ENCODE assay signal across 9 cellular contexts in the genomic region with DNA sequence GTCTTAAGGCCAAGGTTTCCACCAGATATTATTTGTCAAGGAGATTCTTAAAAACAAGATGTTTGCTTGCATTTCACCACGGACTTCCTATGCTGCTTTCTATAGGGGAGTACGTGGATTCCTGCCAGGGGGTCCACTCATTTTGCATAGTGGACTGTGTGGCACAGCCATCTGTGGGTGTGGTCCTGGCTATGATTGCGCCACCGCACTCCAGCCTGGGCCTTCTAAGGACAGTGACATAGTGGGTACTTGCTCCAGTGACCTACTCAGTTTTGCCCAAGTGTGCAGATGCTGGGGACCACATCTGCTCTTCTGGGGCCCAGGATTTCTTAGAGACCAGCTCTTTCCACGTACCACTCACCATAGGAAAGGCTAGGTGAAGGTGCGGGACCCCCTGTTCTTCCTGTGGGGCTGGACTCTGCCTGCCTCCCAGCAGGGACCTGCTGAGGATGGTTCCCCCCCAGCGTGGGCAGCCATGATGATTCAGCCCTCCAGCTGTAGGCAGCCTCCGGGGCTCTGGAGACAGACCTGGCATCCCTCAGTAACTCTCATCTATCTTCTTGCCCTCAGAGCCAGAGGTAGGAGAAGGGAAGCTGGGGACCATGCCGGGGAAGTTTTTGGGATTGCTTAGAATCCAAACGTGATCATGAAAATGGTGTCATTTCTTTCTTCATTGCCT. TPM values are rescaled to one million over a fixed set of nuclear protein-coding genes. Genes with fewer than 3 reads are reported as not detected.
DNase-seq lines count a peak whose midpoint lies in the region; ATAC-seq and TF ChIP-seq lines count a peak whose summit lies in the region.
"Had no signal": no experiment of that assay in that cellular context is flagged by ENCODE, and none has a peak within 500 bp of the region (broad histone marks: within the 10 kb centered on the region; RNA-seq: fewer than 3 reads in every experiment).

No MANE protein-coding gene starts in this region.

- no peak for DNase-seq in activated CD4-positive, alpha-beta T cell treated with anti-CD3 and anti-CD28 coated beads, Interleukin-2, amount 10 ng/mL, durations not matched to agents 7 days and 5 days
- no peak for DNase-seq in activated CD4-positive, alpha-beta T cell treated with anti-CD3 and anti-CD28 coated beads for 4 hours
- DNase-seq in activated CD8-positive, alpha-beta T cell treated with anti-CD3 and anti-CD28 coated beads, Interleukin-2, amount 10 ng/mL, durations not matched to agents 7 days and 5 days: no peak
- peak; percentile 15 for DNase-seq in stimulated activated naive CD8-positive, alpha-beta T cell treated with anti-CD3 and anti-CD28 coated beads, Interleukin-15, Interleukin-2, amounts not matched to agents 100 U/mL and 50 U/mL, for 24 hours
- no peak for DNase-seq in SHP77 (lab: John Stamatoyannopoulos, UW)
- DNase-seq in A172 (ENCODE audit: low spot score): no peak
- DNase-seq in ovary: no peak

- H3K27me3 ChIP-seq in gastroesophageal sphincter (no peaks in the 10 kb centered on the region), ovary (no peaks in the 10 kb centered on the region)

- WGBS in gastroesophageal sphincter (ENCODE audit: low coverage in 1 of 2), 2 donors: 62 to 95% methylated on average over 4 to 5 of the region's 10 CpGs
- WGBS in ovary, 3 donors: 73 to 86% (median 82%) methylated on average over 10 of the region's 10 CpGs

- no peaks in the 10 kb centered on the region for H3K9me3 Mint-ChIP-seq in activated CD4-positive, alpha-beta T cell treated with anti-CD3 and anti-CD28 coated beads, Interleukin-2, amount 10 ng/mL, durations not matched to agents 7 days and 5 days
- no peaks in the 10 kb centered on the region for H3K9me3 Mint-ChIP-seq in activated CD8-positive, alpha-beta T cell treated with anti-CD3 and anti-CD28 coated beads, Interleukin-2, amount 10 ng/mL, durations not matched to agents 7 days and 5 days (ENCODE audit: insufficient read depth)

- CTCF ChIA-PET in activated CD4-positive, alpha-beta T cell treated with anti-CD3 and anti-CD28 coated beads, Interleukin-2, amount 10 ng/mL, durations not matched to agents 7 days and 5 days (lab: Charles Lee): interaction anchor here (0.9 to 2.7 kb wide), 3 partner anchors 20 to 87 kb away, joined by 4 to 11 read pairs (median 4); no protein-coding TSS in a partner anchor
- CTCF ChIA-PET in activated CD8-positive, alpha-beta T cell treated with anti-CD3 and anti-CD28 coated beads, Interleukin-2, amount 10 ng/mL, durations not matched to agents 7 days and 5 days (lab: Charles Lee): interaction anchor here (0.6 to 1.2 kb wide), 3 partner anchors 18 to 896 kb away, joined by 3 read pairs; no protein-coding TSS in a partner anchor

- POLR2A ChIA-PET in activated CD4-positive, alpha-beta T cell treated with anti-CD3 and anti-CD28 coated beads, Interleukin-2, amount 10 ng/mL, durations not matched to agents 7 days and 5 days (lab: Charles Lee): no interaction called here
- POLR2A ChIA-PET in activated CD8-positive, alpha-beta T cell treated with anti-CD3 and anti-CD28 coated beads, Interleukin-2, amount 10 ng/mL, durations not matched to agents 7 days and 5 days (lab: Charles Lee): interaction anchor here (1.1 to 1.4 kb wide), 2 partner anchors 14 to 92 kb away, joined by 3 read pairs; no protein-coding TSS in a partner anchor

- H3K4me1 ChIP-seq in gastroesophageal sphincter (peaks cover 0 to 76% (median 30%) of the 10 kb centered on the region in 3 donors), ovary (ENCODE audit: insufficient read depth) (peaks cover 10% of the 10 kb centered on the region)

- peak overlapping the region; percentile 19 for H3K27ac Mint-ChIP-seq in activated CD4-positive, alpha-beta T cell treated with anti-CD3 and anti-CD28 coated beads, Interleukin-2, amount 10 ng/mL, durations not matched to agents 7 days and 5 days
- peak overlapping the region; percentile 95 for H3K27ac Mint-ChIP-seq in activated CD8-positive, alpha-beta T cell treated with anti-CD3 and anti-CD28 coated beads, Interleukin-2, amount 10 ng/mL, durations not matched to agents 7 days and 5 days

- H3K27ac ChIP-seq in gastroesophageal sphincter: peak overlapping the region in 3 of 4 donors; percentile 91 to 95 (median 92)
- H3K27ac ChIP-seq in ovary: no peak overlapping the region
- H3K27ac ChIP-seq: parathyroid adenoma had no signal

- peaks cover 22% of the 10 kb centered on the region for H3K36me3 Mint-ChIP-seq in activated CD4-positive, alpha-beta T cell treated with anti-CD3 and anti-CD28 coated beads, Interleukin-2, amount 10 ng/mL, durations not matched to agents 7 days and 5 days (ENCODE audit: low read depth)
- H3K36me3 Mint-ChIP-seq in activated CD8-positive, alpha-beta T cell treated with anti-CD3 and anti-CD28 coated beads, Interleukin-2, amount 10 ng/mL, durations not matched to agents 7 days and 5 days (ENCODE audit: low read depth): peaks cover 27% of the 10 kb centered on the region

- no peaks in the 10 kb centered on the region for H3K27me3 Mint-ChIP-seq in activated CD4-positive, alpha-beta T cell treated with anti-CD3 and anti-CD28 coated beads, Interleukin-2, amount 10 ng/mL, durations not matched to agents 7 days and 5 days
- H3K27me3 Mint-ChIP-seq in activated CD8-positive, alpha-beta T cell treated with anti-CD3 and anti-CD28 coated beads, Interleukin-2, amount 10 ng/mL, durations not matched to agents 7 days and 5 days (ENCODE audit: low read depth): no peaks in the 10 kb centered on the region

- no peak for TF ChIP-seq CTCF in gastroesophageal sphincter (IDR thresholded peaks at IDR 0.05)
- no peak for TF ChIP-seq CTCF in ovary (IDR thresholded peaks at IDR 0.05)

- intact Hi-C loops in ovary (cut with DNase I): no loop called here

- no peak for ATAC-seq in activated CD8-positive, alpha-beta T cell treated with anti-CD3 and anti-CD28 coated beads, Interleukin-2, amount 10 ng/mL, durations not matched to agents 7 days and 5 days
- ATAC-seq in gastroesophageal sphincter: no peak
- no peak for ATAC-seq in stimulated activated naive CD8-positive, alpha-beta T cell treated with anti-CD3 and anti-CD28 coated beads, Interleukin-15, Interleukin-2, amounts not matched to agents 100 U/mL and 50 U/mL, for 24 hours

- no peaks in the 10 kb centered on the region for H3K36me3 ChIP-seq in gastroesophageal sphincter
- no peaks in the 10 kb centered on the region for H3K36me3 ChIP-seq in ovary

- no peak for TF ChIP-seq POLR2A in gastroesophageal sphincter (IDR thresholded peaks at IDR 0.05)
- no peak for TF ChIP-seq POLR2A in ovary (IDR thresholded peaks at IDR 0.05)

- H3K4me3 ChIP-seq in gastroesophageal sphincter (no peak overlapping the region), ovary (no peak overlapping the region)

- peaks cover 64% of the 10 kb centered on the region for H3K4me1 Mint-ChIP-seq in activated CD4-positive, alpha-beta T cell treated with anti-CD3 and anti-CD28 coated beads, Interleukin-2, amount 10 ng/mL, durations not matched to agents 7 days and 5 days
- H3K4me1 Mint-ChIP-seq in activated CD8-positive, alpha-beta T cell treated with anti-CD3 and anti-CD28 coated beads, Interleukin-2, amount 10 ng/mL, durations not matched to agents 7 days and 5 days (ENCODE audit: low read depth): peaks cover 65% of the 10 kb centered on the region

- TF ChIP-seq EP300 in gastroesophageal sphincter (IDR thresholded peaks at IDR 0.05) (no peak), ovary (IDR thresholded peaks at IDR 0.05) (no peak)

- no peaks in the 10 kb centered on the region for H3K9me3 ChIP-seq in gastroesophageal sphincter
- H3K9me3 ChIP-seq in ovary: no peaks in the 10 kb centered on the region

- peak overlapping the region; percentile 99 for H3K4me3 Mint-ChIP-seq in activated CD4-positive, alpha-beta T cell treated with anti-CD3 and anti-CD28 coated beads, Interleukin-2, amount 10 ng/mL, durations not matched to agents 7 days and 5 days
- H3K4me3 Mint-ChIP-seq in activated CD8-positive, alpha-beta T cell treated with anti-CD3 and anti-CD28 coated beads, Interleukin-2, amount 10 ng/mL, durations not matched to agents 7 days and 5 days: peak overlapping the region; percentile 99

RNA-seq across cellular contexts. Expression of a gene that starts 42.9 kb away (rescaled TPM):
- total RNA-seq in activated CD4-positive, alpha-beta T cell treated with anti-CD3 and anti-CD28 coated beads, Interleukin-2, amount 10 ng/mL, durations not matched to agents 7 days and 5 days: 100 to 1,000 TPM; 126 to 127 TPM
- total RNA-seq in activated CD8-positive, alpha-beta T cell treated with anti-CD3 and anti-CD28 coated beads, Interleukin-2, amount 10 ng/mL, durations not matched to agents 7 days and 5 days: 100 to 1,000 TPM; 153 to 154 TPM
- total RNA-seq in gastroesophageal sphincter: 100 to 1,000 TPM in 3 of 4 donors, 10 to 100 TPM in 1; 92.5 to 216 (median 126) TPM
- 128 and 152 TPM in 2 replicates for total RNA-seq in A172 (2014; rRNA removed; shearing (Covaris generic))
- total RNA-seq in ovary: 10 to 100 TPM; 12.8 to 40.2 (median 35.8) TPM
- polyA plus RNA-seq in ovary: 10 to 100 TPM; 19.9 to 63.1 TPM

Comparison
In these comparisons a context has a peak if more than half of its experiments do, and no peak if none do; other contexts are left out.
1. H3K27ac ChIP-seq: peak in gastroesophageal sphincter (3 of 4); none in ovary (0 of 2).